Comparison of ENCODE assay signal across 13 cellular contexts in genomic region chr11:11407065-11407737, GRCh38. TPM values are rescaled to one million over a fixed set of nuclear protein-coding genes. Genes with fewer than 3 reads are reported as not detected.
DNase-seq lines count a peak whose midpoint lies in the region; ATAC-seq and TF ChIP-seq lines count a peak whose summit lies in the region.
"Had no signal": no experiment of that assay in that cellular context is flagged by ENCODE, and none has a peak within 500 bp of the region (broad histone marks: within the 10 kb centered on the region; RNA-seq: fewer than 3 reads in every experiment).

No MANE protein-coding gene starts in this region.

- no peak overlapping the region for H3K4me3 ChIP-seq in esophagus muscularis mucosa
- H3K4me3 ChIP-seq in rectal smooth muscle tissue (ENCODE audit: low read length): no peak overlapping the region
- H3K4me3 ChIP-seq in SJCRH30: no peak overlapping the region
- H3K4me3 ChIP-seq: GM23338 had no signal

- H3K9ac ChIP-seq in rectal smooth muscle tissue (ENCODE audit: low read length): no peak overlapping the region

- TF ChIP-seq CTCF in esophagus muscularis mucosa (IDR thresholded peaks at IDR 0.05): peak in 2 of 3 experiments; percentile 26 to 30

- H3K4me1 ChIP-seq in esophagus muscularis mucosa (peaks cover 52 to 79% (median 71%) of the 10 kb centered on the region in 4 donors), rectal smooth muscle tissue (ENCODE audit: control insufficient read depth, insufficient read depth, low read length) (peaks cover 76% of the 10 kb centered on the region), SJCRH30 (0 out of 2 replicates have a peak, but pooled peaks cover 4% of the 10 kb centered on the region)

- no peak for TF ChIP-seq POLR2A in esophagus muscularis mucosa (IDR thresholded peaks at IDR 0.05; ENCODE audit: low read depth)

- in situ Hi-C loops in KBM-7 (cut with MboI; ENCODE audit: low pct_unique_long_range_greater_than_20kb, low sequenced_read_pairs): no loop called here

- H3K27ac ChIP-seq in esophagus muscularis mucosa (replicated peaks in 1 of 4) (peak overlapping the region; percentile 42 to 77 (median 73)), rectal smooth muscle tissue (ENCODE audit: low read depth, low read length) (peak overlapping the region; percentile 89), SJCRH30 (no peak overlapping the region)
- H3K27ac ChIP-seq: C4-2B had no signal

- DNase-seq in KBM-7 (peak; percentile 19), NCI-H524 (lab: John Stamatoyannopoulos, UW) (peak; percentile 94 to 95), esophagus muscularis mucosa (ENCODE audit: extremely low spot score) (no peak), SJCRH30 (no peak), cortex of kidney (lab: John Stamatoyannopoulos, UW) (no peak)
- DNase-seq: activated effector memory CD4-positive, alpha-beta T cell treated with anti-CD3 and anti-CD28 coated beads, Interleukin-2, amount 50 U/mL, for 16 hours; endodermal cell; NCI-H526 had no signal

- intact Hi-C loops in esophagus muscularis mucosa (cut with DNase I): loop anchor here (5.0 kb wide), 1 partner anchor 215 kb away; the partner anchor contains the start of gene GALNT18

- peak; percentile 62 for TF ChIP-seq EP300 in esophagus muscularis mucosa (IDR thresholded peaks at IDR 0.05)

- 18% methylated on average over 8 of the region's 9 CpGs for WGBS in esophagus muscularis mucosa

- H3K27me3 ChIP-seq in esophagus muscularis mucosa: no peaks in the 10 kb centered on the region
- H3K27me3 ChIP-seq in rectal smooth muscle tissue (ENCODE audit: control insufficient read depth, insufficient read depth, low read length): no peaks in the 10 kb centered on the region
- no peaks in the 10 kb centered on the region for H3K27me3 ChIP-seq in SJCRH30

- ATAC-seq in HG02840 (IDR thresholded peaks at IDR 0.05; ENCODE audit: low FRiP score, unreplicated experiment) (no peak), GM19452 (IDR thresholded peaks at IDR 0.05; ENCODE audit: unreplicated experiment) (no peak)
- ATAC-seq: GM23338 had no signal

- H3K9me3 ChIP-seq in esophagus muscularis mucosa (no peaks in the 10 kb centered on the region), SJCRH30 (replicated peaks) (no peaks in the 10 kb centered on the region)

- no peaks in the 10 kb centered on the region for H3K36me3 ChIP-seq in esophagus muscularis mucosa
- H3K36me3 ChIP-seq in rectal smooth muscle tissue (ENCODE audit: control insufficient read depth, insufficient read depth, low read length): no peaks in the 10 kb centered on the region
- no peaks in the 10 kb centered on the region for H3K36me3 ChIP-seq in SJCRH30

RNA-seq across cellular contexts. Expression of gene CSNK2A3, which starts 54.2 kb away (rescaled TPM):
- 1 to 10 TPM in 2 of 4 donors, under 1 TPM in 2; 0.83 to 2.8 (median 1.1) TPM for total RNA-seq in esophagus muscularis mucosa
- 2.9 and 3.3 TPM in 2 replicates for total RNA-seq in SJCRH30 (2014; rRNA removed; shearing (Covaris generic))

Comparison
In these comparisons a context has a peak if more than half of its experiments do, and no peak if none do; other contexts are left out.
1. DNase-seq: peak in KBM-7 (single experiment) and NCI-H524 (2 of 2); none in esophagus muscularis mucosa (single experiment), SJCRH30 (0 of 2) and cortex of kidney (single experiment).